ENCODE assay signal across 37 cellular contexts in genomic region chr12:107446476-107446875, GRCh38.
"Had no signal": no experiment of that assay in that cellular context is flagged by ENCODE, and none has a peak within 500 bp of the region (broad histone marks: within the 10 kb centered on the region; RNA-seq: fewer than 3 reads in every experiment).

No MANE protein-coding gene starts in this region.

- H3K36me3 Mint-ChIP-seq: activated CD8-positive, alpha-beta memory T cell treated with anti-CD3 and anti-CD28 coated beads, Interleukin-2, amount 10 ng/mL, durations not matched to agents 7 days and 5 days; activated naive CD4-positive, alpha-beta T cell treated with anti-CD3 and anti-CD28 coated beads, Interleukin-2, amount 10 ng/mL, durations not matched to agents 7 days and 5 days; brain; WTC11 had no signal

- H3K4me3 Mint-ChIP-seq: activated CD4-positive, alpha-beta memory T cell treated with anti-CD3 and anti-CD28 coated beads, Interleukin-2, amount 10 ng/mL, durations not matched to agents 7 days and 5 days; activated CD4-positive, alpha-beta T cell treated with anti-CD3 and anti-CD28 coated beads for 36 hours; activated CD4-positive, alpha-beta T cell treated with anti-CD3 and anti-CD28 coated beads, Interleukin-2, amount 10 ng/mL, durations not matched to agents 7 days and 5 days; activated CD8-positive, alpha-beta memory T cell treated with anti-CD3 and anti-CD28 coated beads, Interleukin-2, amount 10 ng/mL, durations not matched to agents 7 days and 5 days; activated CD8-positive, alpha-beta T cell treated with anti-CD3 and anti-CD28 coated beads, Interleukin-2, amount 10 ng/mL, durations not matched to agents 7 days and 5 days; activated naive CD4-positive, alpha-beta T cell treated with anti-CD3 and anti-CD28 coated beads, Interleukin-2, amount 10 ng/mL, durations not matched to agents 7 days and 5 days; activated naive CD4-positive, alpha-beta T cell treated with anti-CD3 and anti-CD28 coated beads, Interleukin-2, amount 50 U/mL, for 24 hours; activated naive CD8-positive, alpha-beta T cell; activated naive CD8-positive, alpha-beta T cell treated with anti-CD3 and anti-CD28 coated beads, Interleukin-2, amount 10 ng/mL, durations not matched to agents 7 days and 5 days; activated naive CD8-positive, alpha-beta T cell treated with anti-CD3 and anti-CD28 coated beads, Interleukin-2, amount 50 U/mL, for 24 hours; activated T-cell treated with anti-CD3 and anti-CD28 coated beads, Interleukin-2, amount 50 U/mL, for 24 hours; brain; central memory CD8-positive, alpha-beta T cell; T-helper 17 cell; T-helper 2 cell treated with Interferon-gamma antibody and Interleukin-4, amounts not matched to agents 5 μg/mL and 100 μg/mL, for 36 hours; WTC11 had no signal

- H3K27ac ChIP-seq: ascending aorta, cardiac muscle cell, VCaP had no signal

- H3K27me3 ChIP-seq: ascending aorta, cardiac muscle cell had no signal

- H3K4me3 ChIP-seq: ascending aorta, cardiac muscle cell had no signal

- H3K36me3 ChIP-seq: ascending aorta, cardiac muscle cell had no signal

- H3K27me3 Mint-ChIP-seq: activated CD4-positive, alpha-beta memory T cell treated with anti-CD3 and anti-CD28 coated beads, Interleukin-2, amount 10 ng/mL, durations not matched to agents 7 days and 5 days; activated CD4-positive, alpha-beta T cell treated with anti-CD3 and anti-CD28 coated beads for 36 hours; activated CD4-positive, alpha-beta T cell treated with anti-CD3 and anti-CD28 coated beads, Interleukin-2, amount 10 ng/mL, durations not matched to agents 7 days and 5 days; activated CD8-positive, alpha-beta memory T cell treated with anti-CD3 and anti-CD28 coated beads, Interleukin-2, amount 10 ng/mL, durations not matched to agents 7 days and 5 days; activated naive CD4-positive, alpha-beta T cell treated with anti-CD3 and anti-CD28 coated beads, Interleukin-2, amount 50 U/mL, for 24 hours; activated naive CD8-positive, alpha-beta T cell; activated naive CD8-positive, alpha-beta T cell treated with anti-CD3 and anti-CD28 coated beads, Interleukin-2, amount 10 ng/mL, durations not matched to agents 7 days and 5 days; activated naive CD8-positive, alpha-beta T cell treated with anti-CD3 and anti-CD28 coated beads, Interleukin-2, amount 50 U/mL, for 24 hours; activated T-cell treated with anti-CD3 and anti-CD28 coated beads, Interleukin-2, amount 50 U/mL, for 24 hours; central memory CD8-positive, alpha-beta T cell; T-helper 17 cell had no signal

- H3K9me3 ChIP-seq: ascending aorta had no signal

- H3K27ac Mint-ChIP-seq: activated CD4-positive, alpha-beta memory T cell treated with anti-CD3 and anti-CD28 coated beads, Interleukin-2, amount 10 ng/mL, durations not matched to agents 7 days and 5 days; activated CD4-positive, alpha-beta T cell treated with anti-CD3 and anti-CD28 coated beads for 36 hours; activated CD4-positive, alpha-beta T cell treated with anti-CD3 and anti-CD28 coated beads, Interleukin-2, amount 10 ng/mL, durations not matched to agents 7 days and 5 days; activated CD8-positive, alpha-beta memory T cell treated with anti-CD3 and anti-CD28 coated beads, Interleukin-2, amount 10 ng/mL, durations not matched to agents 7 days and 5 days; activated CD8-positive, alpha-beta T cell treated with anti-CD3 and anti-CD28 coated beads, Interleukin-2, amount 10 ng/mL, durations not matched to agents 7 days and 5 days; activated naive CD4-positive, alpha-beta T cell treated with anti-CD3 and anti-CD28 coated beads, Interleukin-2, amount 10 ng/mL, durations not matched to agents 7 days and 5 days; activated naive CD4-positive, alpha-beta T cell treated with anti-CD3 and anti-CD28 coated beads, Interleukin-2, amount 50 U/mL, for 24 hours; activated naive CD8-positive, alpha-beta T cell; activated naive CD8-positive, alpha-beta T cell treated with anti-CD3 and anti-CD28 coated beads, Interleukin-2, amount 10 ng/mL, durations not matched to agents 7 days and 5 days; activated naive CD8-positive, alpha-beta T cell treated with anti-CD3 and anti-CD28 coated beads, Interleukin-2, amount 50 U/mL, for 24 hours; activated T-cell treated with anti-CD3 and anti-CD28 coated beads, Interleukin-2, amount 50 U/mL, for 24 hours; activated T-helper 2 cell treated with anti-CD3 and anti-CD28 coated beads, Interferon-gamma antibody, Interleukin-2, Interleukin-4, amounts not matched to agents 10 μg/mL and 5 μg/mL and 100 μg/mL, durations not matched to agents 14 hours and 24 hours and 36 hours; brain; T-helper 17 cell; T-helper 2 cell treated with Interferon-gamma antibody and Interleukin-4, amounts not matched to agents 5 μg/mL and 100 μg/mL, for 36 hours; WTC11 had no signal

- FAIRE-seq: bronchial epithelial cell, TTC549 had no signal

- H3K9me3 Mint-ChIP-seq: activated CD4-positive, alpha-beta memory T cell treated with anti-CD3 and anti-CD28 coated beads, Interleukin-2, amount 10 ng/mL, durations not matched to agents 7 days and 5 days; activated CD4-positive, alpha-beta T cell treated with anti-CD3 and anti-CD28 coated beads, Interleukin-2, amount 10 ng/mL, durations not matched to agents 7 days and 5 days; activated naive CD4-positive, alpha-beta T cell treated with anti-CD3 and anti-CD28 coated beads, Interleukin-2, amount 10 ng/mL, durations not matched to agents 7 days and 5 days; activated naive CD8-positive, alpha-beta T cell treated with anti-CD3 and anti-CD28 coated beads, Interleukin-2, amount 50 U/mL, for 24 hours; activated T-cell treated with anti-CD3 and anti-CD28 coated beads, Interleukin-2, amount 50 U/mL, for 24 hours; activated T-helper 2 cell treated with anti-CD3 and anti-CD28 coated beads, Interferon-gamma antibody, Interleukin-2, Interleukin-4, amounts not matched to agents 10 μg/mL and 5 μg/mL and 100 μg/mL, durations not matched to agents 14 hours and 24 hours and 36 hours; central memory CD8-positive, alpha-beta T cell; T-helper 2 cell treated with Interferon-gamma antibody and Interleukin-4, amounts not matched to agents 5 μg/mL and 100 μg/mL, for 36 hours; WTC11 had no signal

- H3K4me1 Mint-ChIP-seq: activated CD4-positive, alpha-beta memory T cell treated with anti-CD3 and anti-CD28 coated beads, Interleukin-2, amount 10 ng/mL, durations not matched to agents 7 days and 5 days; activated CD8-positive, alpha-beta memory T cell treated with anti-CD3 and anti-CD28 coated beads, Interleukin-2, amount 10 ng/mL, durations not matched to agents 7 days and 5 days; activated naive CD8-positive, alpha-beta T cell treated with anti-CD3 and anti-CD28 coated beads, Interleukin-2, amount 10 ng/mL, durations not matched to agents 7 days and 5 days had no signal

- H3K4me1 ChIP-seq: ascending aorta had no signal

- DNase-seq: activated CD4-positive, alpha-beta memory T cell treated with anti-CD3 and anti-CD28 coated beads, Interleukin-2, amount 10 ng/mL, durations not matched to agents 7 days and 5 days; activated CD4-positive, alpha-beta T cell treated with anti-CD3 and anti-CD28 coated beads for 1 hour; activated CD4-positive, alpha-beta T cell treated with anti-CD3 and anti-CD28 coated beads for 36 hours; activated CD4-positive, alpha-beta T cell treated with anti-CD3 and anti-CD28 coated beads for 48 hours; activated CD4-positive, alpha-beta T cell treated with anti-CD3 and anti-CD28 coated beads, Interleukin-2, amount 10 ng/mL, durations not matched to agents 7 days and 5 days; activated CD4-positive, alpha-beta T cell treated with anti-CD3 and anti-CD28 coated beads, Interleukin-2, amount 50 U/mL, for 48 hours; activated CD4-positive, CD25-positive, alpha-beta regulatory T cell; activated CD8-positive, alpha-beta memory T cell treated with anti-CD3 and anti-CD28 coated beads for 24 hours; activated CD8-positive, alpha-beta memory T cell treated with anti-CD3 and anti-CD28 coated beads, Interleukin-2, amount 10 ng/mL, durations not matched to agents 7 days and 5 days; activated CD8-positive, alpha-beta memory T cell treated with anti-CD3 and anti-CD28 coated beads, Interleukin-2, amount 50 U/mL, for 48 hours; activated CD8-positive, alpha-beta T cell treated with anti-CD3 and anti-CD28 coated beads, Interleukin-2, amount 10 ng/mL, durations not matched to agents 7 days and 5 days; activated effector memory CD4-positive, alpha-beta T cell treated with Interleukin-2 at 50 U/mL for 16 hours; activated gamma-delta T cell; activated naive CD4-positive, alpha-beta T cell treated with anti-CD3 and anti-CD28 coated beads, Interleukin-2, amount 10 ng/mL, durations not matched to agents 7 days and 5 days; activated naive CD4-positive, alpha-beta T cell treated with Interleukin-2 at 50 U/mL for 16 hours; activated naive CD8-positive, alpha-beta T cell treated with anti-CD3 and anti-CD28 coated beads, Interleukin-2, amount 10 ng/mL, durations not matched to agents 7 days and 5 days; activated naive CD8-positive, alpha-beta T cell treated with anti-CD3 and anti-CD28 coated beads, Interleukin-2, amount 50 U/mL, for 24 hours; activated T-cell treated with anti-CD3 and anti-CD28 coated beads, Interleukin-2, amount 50 U/mL, for 24 hours; activated T-cell treated with anti-CD3 and anti-CD28 coated beads, Interleukin-2, amount 50 U/mL, for 48 hours; amygdala; anterior cingulate cortex; caudate nucleus; cerebellar nuclear complex; T-helper 17 cell; T-helper 9 cell had no signal
